ENCODE assay signal across 20 cellular contexts in genomic region chr1:203214889-203215288, GRCh38. TPM values are rescaled to one million over a fixed set of nuclear protein-coding genes. Genes with fewer than 3 reads are reported as not detected.
"Had no signal": no experiment of that assay in that cellular context is flagged by ENCODE, and none has a peak within 500 bp of the region (broad histone marks: within the 10 kb centered on the region; RNA-seq: fewer than 3 reads in every experiment).

No MANE protein-coding gene starts in this region.

- ATAC-seq: body of pancreas; gastroesophageal sphincter; naive thymus-derived CD8-positive, alpha-beta T cell had no signal

- H3K36me3 ChIP-seq: gastroesophageal sphincter had no signal

- DNase-seq: activated CD4-positive, alpha-beta T cell treated with anti-CD3 and anti-CD28 coated beads for 48 hours; activated CD8-positive, alpha-beta memory T cell treated with anti-CD3 and anti-CD28 coated beads for 24 hours; activated naive CD4-positive, alpha-beta T cell treated with anti-CD3 and anti-CD28 coated beads, Interleukin-2, amount 50 U/mL, for 16 hours; body of pancreas; cortex of kidney; effector memory CD4-positive, alpha-beta T cell; naive thymus-derived CD8-positive, alpha-beta T cell; stimulated activated CD4-positive, alpha-beta T cell treated with anti-CD3 and anti-CD28 coated beads, Interleukin-12 subunit alpha, Interleukin-12 subunit beta, amount 100 ng/mL, for 4 hours; stimulated activated naive CD4-positive, alpha-beta T cell treated with Interleukin-2 at 50 U/mL for 16 hours; SW 1271 had no signal

- H3K9me3 ChIP-seq: body of pancreas, gastroesophageal sphincter had no signal

- H3K79me2 ChIP-seq: hepatocyte had no signal

- H3K27me3 ChIP-seq: body of pancreas, hepatocyte had no signal

- H2AFZ ChIP-seq: hepatocyte had no signal

- H3K36me3 Mint-ChIP-seq: naive thymus-derived CD8-positive, alpha-beta T cell; WTC11 had no signal

- H3K9me3 Mint-ChIP-seq: central memory CD8-positive, alpha-beta T cell; naive thymus-derived CD8-positive, alpha-beta T cell; WTC11 had no signal

- H3K4me3 ChIP-seq: body of pancreas, gastroesophageal sphincter, hepatocyte had no signal

- H3K4me2 ChIP-seq: hepatocyte had no signal

- H3K27ac Mint-ChIP-seq: WTC11 had no signal

- H3K27ac ChIP-seq: body of pancreas, epithelial cell of prostate, gastroesophageal sphincter, hepatocyte had no signal

- H3K4me3 Mint-ChIP-seq: central memory CD8-positive, alpha-beta T cell; naive thymus-derived CD8-positive, alpha-beta T cell; WTC11 had no signal

RNA-seq across cellular contexts. Expression of gene CHIT1, which starts 14.6 kb away (rescaled TPM):
- total RNA-seq: kidney epithelial cell, osteocyte had no signal

RNA-seq across cellular contexts. Expression of gene CHI3L1, which starts 28.4 kb away (rescaled TPM):
- total RNA-seq: naive thymus-derived CD8-positive, alpha-beta T cell; osteocyte had no signal
- polyA plus RNA-seq: naive thymus-derived CD8-positive, alpha-beta T cell had no signal

RNA-seq across cellular contexts. Expression of gene MYBPH, which starts 39.3 kb away (rescaled TPM):
- total RNA-seq: body of pancreas; gastroesophageal sphincter; hepatocyte; kidney epithelial cell; naive thymus-derived CD8-positive, alpha-beta T cell; osteocyte; temporal lobe; ureter; WTC11 had no signal
- polyA plus RNA-seq: liver; naive thymus-derived CD8-positive, alpha-beta T cell had no signal
